14 cellular contexts compared by ENCODE assay signal in the genomic region with DNA sequence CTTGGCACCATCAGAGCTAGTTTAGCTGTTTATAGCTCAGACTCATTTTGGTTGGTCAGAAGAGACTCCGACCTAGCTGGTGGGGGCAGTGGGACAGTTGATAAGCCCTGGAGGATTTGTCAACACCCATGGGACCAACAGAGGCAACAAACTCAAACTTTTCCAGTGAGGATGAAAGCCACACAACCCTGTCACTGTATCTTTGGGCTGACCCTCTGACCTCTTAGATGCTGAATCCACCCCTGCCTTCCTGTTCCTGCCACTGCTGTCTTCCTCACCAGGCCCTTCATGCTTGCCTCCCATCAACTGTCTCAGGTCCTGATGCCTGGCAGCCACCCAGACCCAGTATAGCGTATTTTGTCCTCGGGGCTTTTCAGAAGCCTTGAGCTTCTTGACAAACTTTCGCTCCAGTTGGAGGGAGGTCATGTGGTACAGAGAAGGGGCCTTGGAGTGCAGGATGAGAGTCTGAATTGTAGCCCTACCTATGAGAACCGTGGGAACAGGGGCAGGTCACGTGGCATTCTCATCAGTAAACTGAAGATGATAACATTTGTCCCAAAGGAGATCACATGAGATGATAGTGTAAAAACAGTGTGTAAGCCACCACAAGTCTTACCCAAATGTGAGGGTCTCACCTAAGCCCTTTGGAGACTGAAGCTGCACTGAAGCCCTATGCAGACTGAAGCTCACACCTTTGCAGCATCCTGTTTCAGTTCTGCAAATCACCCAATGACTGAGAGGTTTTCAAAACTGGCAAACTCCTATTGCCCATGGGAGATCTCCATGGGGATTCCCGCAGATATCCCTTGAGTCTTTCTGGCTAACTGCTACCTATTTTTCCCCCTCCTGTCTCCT.
DNase-seq lines count a peak whose midpoint lies in the region; ATAC-seq, FAIRE-seq and TF ChIP-seq lines count a peak whose summit lies in the region.
"Had no signal": no experiment of that assay in that cellular context is flagged by ENCODE, and none has a peak within 500 bp of the region (broad histone marks: within the 10 kb centered on the region; RNA-seq: fewer than 3 reads in every experiment).

No MANE protein-coding gene starts in this region.

- H3K27ac Mint-ChIP-seq in osteocyte (ENCODE audit: unreplicated experiment) = no peak overlapping the region

- ATAC-seq in GM18861 (IDR thresholded peaks at IDR 0.05; ENCODE audit: unreplicated experiment) (peak; percentile 41), GM21526 (IDR thresholded peaks at IDR 0.05; ENCODE audit: low FRiP score, unreplicated experiment) (peak; percentile 60), HG03097 (IDR thresholded peaks at IDR 0.05; ENCODE audit: low FRiP score, unreplicated experiment) (peak; percentile 65)
- ATAC-seq: left ventricle myocardium superior, Panc1 had no signal

- H3K36me3 Mint-ChIP-seq in osteocyte (ENCODE audit: unreplicated experiment) = no peaks in the 10 kb centered on the region

- peak; percentile 7 for FAIRE-seq in bronchial epithelial cell (lab: Jason Lieb, UNC)
- FAIRE-seq: colon had no signal

- H3K27me3 ChIP-seq in bronchial epithelial cell (ENCODE audit: control insufficient read depth, insufficient read depth, low read length) = no peaks in the 10 kb centered on the region

- no peak overlapping the region for H3K4me3 Mint-ChIP-seq in osteocyte (ENCODE audit: unreplicated experiment)

- peaks cover 20% of the 10 kb centered on the region for H3K27me3 Mint-ChIP-seq in osteocyte (ENCODE audit: unreplicated experiment)

- no peaks in the 10 kb centered on the region for H3K36me3 ChIP-seq in bronchial epithelial cell (ENCODE audit: control insufficient read depth, insufficient read depth, low read length)

- TF ChIP-seq CTCF in bronchial epithelial cell (IDR thresholded peaks at IDR 0.05; ENCODE audit: insufficient read depth, low read length, severe bottlenecking) = no peak
- no peak for TF ChIP-seq CTCF in osteocyte (IDR thresholded peaks at IDR 0.05)

- no peaks in the 10 kb centered on the region for H3K4me1 Mint-ChIP-seq in osteocyte (ENCODE audit: unreplicated experiment)

- DNase-seq in bronchial epithelial cell (ENCODE audit: low read depth) = no peak
- no peak for DNase-seq in osteocyte (ENCODE audit: extremely low spot score, unreplicated experiment)
- DNase-seq in epidermal melanocyte (ENCODE audit: insufficient read length, low spot score) = no peak
- DNase-seq in T-helper 1 cell = no peak
- no peak for DNase-seq in NCI-H128 (lab: John Stamatoyannopoulos, UW; ENCODE audit: unreplicated experiment)
- DNase-seq: activated CD4-positive, CD25-positive, alpha-beta regulatory T cell; activated gamma-delta T cell treated with Interleukin-2 at 50 U/mL for 16 hours; left ventricle myocardium superior; NCI-H1092 treated with DMSO at 0.1 percent for 48 hours had no signal

- no peaks in the 10 kb centered on the region for H3K9me3 Mint-ChIP-seq in osteocyte (ENCODE audit: unreplicated experiment)

- no peak overlapping the region for H3K4me3 ChIP-seq in bronchial epithelial cell (ENCODE audit: low read depth, low read length)
